ENCODE assay signal across 8 cellular contexts in genomic region chr7:32668387-32669097, GRCh38.
DNase-seq lines count a peak whose midpoint lies in the region; ATAC-seq and TF ChIP-seq lines count a peak whose summit lies in the region.
"Not testable (repeated sequence)": the region's sequence is repeated elsewhere in the genome, so short reads cannot be mapped to it uniquely, and the experiment has no call there.

No MANE protein-coding gene starts in this region.

- H3K4me3 ChIP-seq in ACC112 (ENCODE audit: low read depth, low read length), result peak overlapping the region; percentile 27
- not testable (repeated sequence) for H3K4me3 ChIP-seq in left lung, sigmoid colon

- intact Hi-C loops in left lung (cut with DNase I); sigmoid colon (cut with DNase I): not testable (repeated sequence)

- H3K4me1 ChIP-seq in ACC112 (ENCODE audit: control insufficient read depth, insufficient read depth, low read length, unreplicated experiment) (peaks cover 27% of the 10 kb centered on the region), sigmoid colon (peaks cover 0 to 23% (median 11%) of the 10 kb centered on the region in 4 donors)
- H3K4me1 ChIP-seq in left lung, result not testable (repeated sequence)

- TF ChIP-seq POLR2A in sigmoid colon (IDR thresholded peaks at IDR 0.05), result not testable (repeated sequence)

- not testable (repeated sequence) for H3K79me2 ChIP-seq in ACC112 (ENCODE audit: control insufficient read depth, insufficient read depth, low read length, unreplicated experiment)

- peak overlapping the region; percentile 95 for H3K27ac ChIP-seq in ACC112 (ENCODE audit: low read depth, low read length)
- peak overlapping the region in 1 of 2 donors; percentile 75 for H3K27ac ChIP-seq in left lung
- H3K27ac ChIP-seq in sigmoid colon, result peak overlapping the region in 3 of 4 donors; percentile 50 to 70 (median 68)

- ATAC-seq in esophagus mucosa (peak; percentile 33), left lung (peak; percentile 48)

- DNase-seq in Daoy (ENCODE audit: low read depth), result peak; percentile 79
- DNase-seq in HS-27A (ENCODE audit: low read depth), result peak; percentile 17
- peak; percentile 55 for DNase-seq in NCI-H460 (ENCODE audit: extremely low read depth, low read depth)
- DNase-seq in amniotic epithelial cell (ENCODE audit: low read depth), result peak; percentile 31
- DNase-seq in left lung, sigmoid colon: not testable (repeated sequence)

- TF ChIP-seq EP300 in sigmoid colon (IDR thresholded peaks at IDR 0.05), result not testable (repeated sequence)

- not testable (repeated sequence) for H3K27me3 ChIP-seq in ACC112 (ENCODE audit: insufficient read depth, low read length); left lung; sigmoid colon

- not testable (repeated sequence) for H3K36me3 ChIP-seq in ACC112 (ENCODE audit: insufficient read depth, low read length); left lung; sigmoid colon

- H2AFZ ChIP-seq in ACC112 (ENCODE audit: low read length, unreplicated experiment), result not testable (repeated sequence)

- 87 to 94% methylated on average over 3 of the region's 3 CpGs for WGBS in sigmoid colon, 2 donors

- not testable (repeated sequence) for H3K9me3 ChIP-seq in left lung, sigmoid colon

- not testable (repeated sequence) for TF ChIP-seq CTCF in left lung (IDR thresholded peaks at IDR 0.05); sigmoid colon (IDR thresholded peaks at IDR 0.05)
